ENCODE assay signal across 22 cellular contexts in genomic region chr4:105875233-105875632, GRCh38. TPM values are rescaled to one million over a fixed set of nuclear protein-coding genes. Genes with fewer than 3 reads are reported as not detected.
"Had no signal": no experiment of that assay in that cellular context is flagged by ENCODE, and none has a peak within 500 bp of the region (broad histone marks: within the 10 kb centered on the region; RNA-seq: fewer than 3 reads in every experiment).

No MANE protein-coding gene starts in this region.

- H3K79me2 ChIP-seq: hepatocyte had no signal

- H2AFZ ChIP-seq: hepatocyte had no signal

- H3K4me2 ChIP-seq: hepatocyte had no signal

- ATAC-seq: lower lobe of right lung; naive thymus-derived CD8-positive, alpha-beta T cell; sciatic nerve; stimulated activated effector memory CD8-positive, alpha-beta T cell treated with anti-CD3 and anti-CD28 coated beads, Interleukin-12 subunit alpha, Interleukin-12 subunit beta, amount 100 ng/mL, for 72 hours; upper lobe of right lung had no signal

- DNase-seq: head of caudate nucleus; islet precursor cell; lower lobe of right lung; mammary epithelial cell; mesenchymal stem cell; naive thymus-derived CD8-positive, alpha-beta T cell; nucleus accumbens; pancreas; small intestine; spleen; stimulated activated CD4-positive, alpha-beta T cell treated with anti-CD3 and anti-CD28 coated beads, Interleukin-4, amount 100 ng/mL, for 24 hours; stimulated activated naive CD4-positive, alpha-beta T cell; tibial artery; trophoblast cell; upper lobe of right lung had no signal

- H3K4me1 ChIP-seq: lower lobe of right lung, prostate gland, spleen, upper lobe of right lung had no signal

- H3K36me3 ChIP-seq: lower lobe of right lung, pancreas, prostate gland, spleen, suprapubic skin, thoracic aorta, tibial artery, upper lobe of right lung had no signal

- H3K27me3 ChIP-seq: hepatocyte, pancreas, suprapubic skin, tibial artery, upper lobe of right lung had no signal

- H3K27ac ChIP-seq: hepatocyte, lower lobe of right lung, pancreas, prostate gland, spleen, suprapubic skin, thoracic aorta, tibial artery, upper lobe of right lung had no signal

- H3K4me3 ChIP-seq: hepatocyte, lower lobe of right lung, pancreas, prostate gland, spleen, suprapubic skin, thoracic aorta, tibial artery, upper lobe of right lung had no signal

- H3K9me3 ChIP-seq: lower lobe of right lung, pancreas, prostate gland, suprapubic skin, thoracic aorta, tibial artery, upper lobe of right lung had no signal

RNA-seq across cellular contexts. Expression of gene NPNT, which starts 20.0 kb away (rescaled TPM):
- total RNA-seq: naive thymus-derived CD8-positive, alpha-beta T cell; neural crest cell had no signal
- polyA plus RNA-seq: mammary epithelial cell; naive thymus-derived CD8-positive, alpha-beta T cell had no signal
